Comparison of ENCODE assay signal across 32 cellular contexts in the genomic region with DNA sequence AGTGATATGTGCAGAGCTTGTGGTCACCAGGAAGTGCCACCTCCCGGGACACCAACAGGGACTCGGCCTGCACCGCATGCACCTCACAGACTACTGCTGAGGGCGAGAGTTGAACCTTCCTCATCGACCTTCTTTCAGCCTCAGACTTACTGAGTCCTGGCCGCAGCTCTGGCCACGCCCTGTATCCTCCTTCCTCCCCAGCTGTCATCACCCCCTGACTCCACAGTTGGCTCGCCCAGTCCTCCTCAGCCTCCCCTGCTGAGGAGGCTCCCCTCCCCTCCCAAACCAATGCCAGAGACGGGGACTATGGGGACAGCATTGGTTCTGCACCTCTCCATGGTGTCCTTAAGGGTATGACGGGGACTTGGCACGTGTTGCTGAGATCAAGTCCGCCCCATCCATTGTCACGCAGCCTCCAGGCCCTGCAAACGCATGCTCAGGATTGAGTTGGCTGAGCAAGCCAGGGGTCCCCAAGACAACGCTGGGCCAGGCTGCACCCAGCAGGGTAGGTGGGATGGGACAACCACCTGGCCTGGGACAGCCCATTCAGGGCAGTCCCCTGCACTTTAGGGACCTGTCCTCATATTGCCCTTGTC.
"Had no signal": no experiment of that assay in that cellular context is flagged by ENCODE, and none has a peak within 500 bp of the region (broad histone marks: within the 10 kb centered on the region; RNA-seq: fewer than 3 reads in every experiment).

No MANE protein-coding gene starts in this region.

- H3K36me3 Mint-ChIP-seq: activated CD4-positive, alpha-beta memory T cell treated with anti-CD3 and anti-CD28 coated beads for 36 hours; activated naive CD8-positive, alpha-beta T cell treated with anti-CD3 and anti-CD28 coated beads, Interleukin-2, amount 10 ng/mL, durations not matched to agents 7 days and 5 days had no signal

- H3K4me3 Mint-ChIP-seq: activated CD4-positive, alpha-beta memory T cell treated with anti-CD3 and anti-CD28 coated beads for 36 hours; activated CD4-positive, alpha-beta T cell treated with anti-CD3 and anti-CD28 coated beads, Interleukin-2, amount 10 ng/mL, durations not matched to agents 7 days and 5 days; activated naive CD4-positive, alpha-beta T cell treated with anti-CD3 and anti-CD28 coated beads, Interleukin-2, amount 50 U/mL, for 24 hours; activated naive CD8-positive, alpha-beta T cell treated with anti-CD3 and anti-CD28 coated beads, Interleukin-2, amount 10 ng/mL, durations not matched to agents 7 days and 5 days; activated T-cell treated with anti-CD3 and anti-CD28 coated beads, Interleukin-2, amount 50 U/mL, for 72 hours; activated T-helper 17 cell treated with anti-CD3 and anti-CD28 coated beads, Interleukin-2, amount 50 U/mL, for 72 hours; central memory CD8-positive, alpha-beta T cell had no signal

- H3K27ac Mint-ChIP-seq: activated CD4-positive, alpha-beta memory T cell treated with anti-CD3 and anti-CD28 coated beads for 36 hours; activated CD4-positive, alpha-beta T cell treated with anti-CD3 and anti-CD28 coated beads, Interleukin-2, amount 10 ng/mL, durations not matched to agents 7 days and 5 days; activated naive CD4-positive, alpha-beta T cell treated with anti-CD3 and anti-CD28 coated beads, Interleukin-2, amount 50 U/mL, for 24 hours; activated naive CD8-positive, alpha-beta T cell treated with anti-CD3 and anti-CD28 coated beads, Interleukin-2, amount 10 ng/mL, durations not matched to agents 7 days and 5 days; activated T-cell treated with anti-CD3 and anti-CD28 coated beads, Interleukin-2, amount 50 U/mL, for 72 hours; activated T-helper 17 cell treated with anti-CD3 and anti-CD28 coated beads, Interleukin-2, amount 50 U/mL, for 72 hours had no signal

- H3K9me3 ChIP-seq: ascending aorta, MG63, SJCRH30 had no signal

- H3K36me3 ChIP-seq: ascending aorta, cardiac muscle cell, MG63, SJCRH30 had no signal

- H3K27ac ChIP-seq: ascending aorta, cardiac muscle cell, PC-9, RWPE1, SJCRH30, SK-N-MC had no signal

- H3K4me2 ChIP-seq: PC-9 had no signal

- H3K4me3 ChIP-seq: ascending aorta, cardiac muscle cell, MG63, PC-9, SJCRH30, SK-N-MC had no signal

- FAIRE-seq: RCC 7860 had no signal

- H3K4me1 ChIP-seq: ascending aorta, SJCRH30 had no signal

- ATAC-seq: activated T-cell treated with anti-CD3 and anti-CD28 coated beads, Interleukin-2, amount 50 U/mL, for 72 hours; activated T-helper 17 cell treated with anti-CD3 and anti-CD28 coated beads, Interleukin-2, amount 50 U/mL, for 72 hours had no signal

- H2AFZ ChIP-seq: PC-9 had no signal

- DNase-seq: activated CD4-positive, alpha-beta memory T cell treated with anti-CD3 and anti-CD28 coated beads for 36 hours; activated CD4-positive, alpha-beta T cell treated with anti-CD3 and anti-CD28 coated beads, Interleukin-2, amount 10 ng/mL, durations not matched to agents 7 days and 5 days; activated effector memory CD4-positive, alpha-beta T cell treated with anti-CD3 and anti-CD28 coated beads, Interleukin-2, amount 50 U/mL, for 16 hours; activated naive CD4-positive, alpha-beta T cell treated with Interleukin-2 at 50 U/mL for 16 hours; activated naive CD8-positive, alpha-beta T cell treated with anti-CD3 and anti-CD28 coated beads, Interleukin-2, amount 10 ng/mL, durations not matched to agents 7 days and 5 days; activated T-cell treated with anti-CD3 and anti-CD28 coated beads, Interleukin-2, amount 50 U/mL, for 1 hour; activated T-cell treated with anti-CD3 and anti-CD28 coated beads, Interleukin-2, amount 50 U/mL, for 72 hours; amygdala; Karpas-422; MG63; NCI-H1048; NCI-H1105 treated with DMSO at 0.1 percent for 48 hours; NCI-H1436; NCI-H1694; NCI-H1930; NCI-H2081 treated with DMSO at 0.1 percent for 48 hours; NCI-H226; NCI-H446 treated with DMSO at 0.1 percent for 48 hours; NCI-H69; NCI-H82; PC-9; Right ventricle myocardium superior; SJCRH30; T1000 had no signal

- H3K4me1 Mint-ChIP-seq: activated CD4-positive, alpha-beta T cell treated with anti-CD3 and anti-CD28 coated beads, Interleukin-2, amount 10 ng/mL, durations not matched to agents 7 days and 5 days; activated naive CD4-positive, alpha-beta T cell treated with anti-CD3 and anti-CD28 coated beads, Interleukin-2, amount 50 U/mL, for 24 hours; activated T-helper 17 cell treated with anti-CD3 and anti-CD28 coated beads, Interleukin-2, amount 50 U/mL, for 72 hours; central memory CD8-positive, alpha-beta T cell had no signal

- H3K9me3 Mint-ChIP-seq: activated CD4-positive, alpha-beta memory T cell treated with anti-CD3 and anti-CD28 coated beads for 36 hours; activated CD4-positive, alpha-beta T cell treated with anti-CD3 and anti-CD28 coated beads, Interleukin-2, amount 10 ng/mL, durations not matched to agents 7 days and 5 days; activated naive CD4-positive, alpha-beta T cell treated with anti-CD3 and anti-CD28 coated beads, Interleukin-2, amount 50 U/mL, for 24 hours; activated T-helper 17 cell treated with anti-CD3 and anti-CD28 coated beads, Interleukin-2, amount 50 U/mL, for 72 hours; central memory CD8-positive, alpha-beta T cell had no signal

- H3K27me3 ChIP-seq: ascending aorta, cardiac muscle cell, MG63 had no signal
